In genomic region chr1:84991097-84991890, GRCh38 we compare ENCODE assay signal across 11 cellular contexts. TPM values are rescaled to one million over a fixed set of nuclear protein-coding genes. Genes with fewer than 3 reads are reported as not detected.
DNase-seq lines count a peak whose midpoint lies in the region; ATAC-seq and TF ChIP-seq lines count a peak whose summit lies in the region.
"Had no signal": no experiment of that assay in that cellular context is flagged by ENCODE, and none has a peak within 500 bp of the region (broad histone marks: within the 10 kb centered on the region; RNA-seq: fewer than 3 reads in every experiment).

No MANE protein-coding gene starts in this region.

- DNase-seq in SIG-M5 treated with dmso at 0.1 percent for 504 hours (lab: John Stamatoyannopoulos, UW; ENCODE audit: unreplicated experiment) (peak; percentile 64), SIG-M5 (lab: John Stamatoyannopoulos, UW) (no peak), Kasumi-1 (lab: John Stamatoyannopoulos, UW) (peak; percentile 73 to 84), medulla oblongata (ENCODE audit: extremely low spot score) (peak; percentile 31), HCEC 1CT (no peak), NCI-H146 treated with DMSO at 0.1 percent for 48 hours (lab: John Stamatoyannopoulos, UW; ENCODE audit: unreplicated experiment) (no peak), WTC11 (ENCODE audit: low spot score) (no peak)
- DNase-seq: cortex of kidney, heart right ventricle, NCI-H226 had no signal

- CTCF ChIA-PET in WTC11 (lab: Charles Lee), result no interaction called here

- peaks cover 8% of the 10 kb centered on the region; the same call in 1 of the 2 replicates for H3K9me3 Mint-ChIP-seq in WTC11

- no peak for TF ChIP-seq CTCF in WTC11 (IDR thresholded peaks at IDR 0.05)

- ATAC-seq in HG02610 (IDR thresholded peaks at IDR 0.05; ENCODE audit: unreplicated experiment) (peak; percentile 58), WTC11 (no peak)
- ATAC-seq: heart right ventricle had no signal

- H3K4me1 Mint-ChIP-seq in WTC11, result peaks cover 6% of the 10 kb centered on the region

- no peak overlapping the region for H3K4me3 Mint-ChIP-seq in WTC11

- peaks cover 5% of the 10 kb centered on the region for H3K36me3 Mint-ChIP-seq in WTC11

- H3K27me3 Mint-ChIP-seq in WTC11 (ENCODE audit: low read depth), result peaks cover 24% of the 10 kb centered on the region

- no peak overlapping the region for H3K27ac Mint-ChIP-seq in WTC11

- POLR2A ChIA-PET in WTC11 (lab: Charles Lee), result no interaction called here

TF ChIP-seq in WTC11, 78 proteins besides CTCF, POLR2A, EP300 and RAD21:
- no peak for TF ChIP-seq E2F5 (CRISPR knock-in tag; IDR thresholded peaks at IDR 0.05)
- no peak for TF ChIP-seq E2F1 (CRISPR knock-in tag; IDR thresholded peaks at IDR 0.05)
- TF ChIP-seq FOXP4 (CRISPR knock-in tag; IDR thresholded peaks at IDR 0.05), result no peak
- no peak for TF ChIP-seq ZNF281 (CRISPR knock-in tag; IDR thresholded peaks at IDR 0.05)
- TF ChIP-seq ZNF263 (CRISPR knock-in tag; IDR thresholded peaks at IDR 0.05; ENCODE audit: low read depth), result no peak
- no peak for TF ChIP-seq ZNF416 (CRISPR knock-in tag; IDR thresholded peaks at IDR 0.05)
- no peak for TF ChIP-seq SMAD4 (CRISPR knock-in tag; IDR thresholded peaks at IDR 0.05)
- no peak for TF ChIP-seq NR1H2 (CRISPR knock-in tag; IDR thresholded peaks at IDR 0.05)
- no peak for TF ChIP-seq SMAD3 (CRISPR knock-in tag; IDR thresholded peaks at IDR 0.05; ENCODE audit: borderline replicate concordance)
- no peak for TF ChIP-seq FOXP1 (CRISPR knock-in tag; IDR thresholded peaks at IDR 0.05; ENCODE audit: borderline replicate concordance)
- TF ChIP-seq RORB (CRISPR knock-in tag; IDR thresholded peaks at IDR 0.05), result no peak
- TF ChIP-seq ZNF232 (CRISPR knock-in tag; IDR thresholded peaks at IDR 0.05), result no peak
- TF ChIP-seq, protein P1, sequence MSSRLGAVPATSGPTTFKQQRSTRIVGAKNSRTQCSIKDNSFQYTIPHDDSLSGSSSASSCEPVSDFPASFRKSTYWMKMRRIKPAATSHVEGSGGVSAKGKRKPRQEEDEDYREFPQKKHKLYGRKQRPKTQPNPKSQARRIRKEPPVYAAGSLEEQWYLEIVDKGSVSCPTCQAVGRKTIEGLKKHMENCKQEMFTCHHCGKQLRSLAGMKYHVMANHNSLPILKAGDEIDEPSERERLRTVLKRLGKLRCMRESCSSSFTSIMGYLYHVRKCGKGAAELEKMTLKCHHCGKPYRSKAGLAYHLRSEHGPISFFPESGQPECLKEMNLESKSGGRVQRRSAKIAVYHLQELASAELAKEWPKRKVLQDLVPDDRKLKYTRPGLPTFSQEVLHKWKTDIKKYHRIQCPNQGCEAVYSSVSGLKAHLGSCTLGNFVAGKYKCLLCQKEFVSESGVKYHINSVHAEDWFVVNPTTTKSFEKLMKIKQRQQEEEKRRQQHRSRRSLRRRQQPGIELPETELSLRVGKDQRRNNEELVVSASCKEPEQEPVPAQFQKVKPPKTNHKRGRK (CRISPR knock-in tag; IDR thresholded peaks at IDR 0.05; ENCODE audit: borderline replicate concordance), result no peak
- no peak for TF ChIP-seq ZNF121 (CRISPR knock-in tag; IDR thresholded peaks at IDR 0.05)
- no peak for TF ChIP-seq JAZF1 (CRISPR knock-in tag; IDR thresholded peaks at IDR 0.05)

RNA-seq across cellular contexts. Expression of gene MCOLN2, which starts 5.6 kb away (rescaled TPM):
- 3.8 to 5.4 TPM (median 4.8 TPM) in 3 replicates for total RNA-seq in WTC11 (2021)

RNA-seq across cellular contexts. Expression of gene MCOLN3, which starts 57.0 kb away (rescaled TPM):
- total RNA-seq in WTC11 (2021), result 3.5 to 6.4 TPM (median 3.8 TPM) in 3 replicates

Comparison
In these comparisons a context has a peak if more than half of its experiments do, and no peak if none do; other contexts are left out.
1. DNase-seq: peak in SIG-M5 treated with dmso at 0.1 percent for 504 hours (single experiment), Kasumi-1 (2 of 2) and medulla oblongata (single experiment); none in SIG-M5 (single experiment), HCEC 1CT (single experiment), NCI-H146 treated with DMSO at 0.1 percent for 48 hours (single experiment) and WTC11 (single experiment).